13 cellular contexts compared by ENCODE assay signal in the genomic region with DNA sequence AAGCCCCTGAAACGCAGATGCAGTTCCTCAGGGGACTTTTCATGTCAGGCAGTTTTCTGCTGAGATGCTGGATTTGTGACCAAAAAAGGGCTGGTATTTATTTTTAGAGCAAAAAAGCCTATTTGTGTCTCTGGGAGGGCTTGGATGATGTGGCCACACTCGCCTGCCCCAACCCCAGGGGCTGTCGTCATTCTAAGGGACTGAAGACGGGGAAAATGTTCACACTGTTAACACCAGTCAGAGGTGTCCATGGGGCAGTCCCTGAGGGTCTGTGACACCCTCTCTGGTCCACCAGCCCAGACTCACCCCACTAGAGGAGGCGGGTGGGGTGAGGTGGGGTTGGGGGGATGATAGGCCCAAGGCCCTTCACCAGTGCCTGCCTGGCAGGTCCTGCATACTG. TPM values are rescaled to one million over a fixed set of nuclear protein-coding genes. Genes with fewer than 3 reads are reported as not detected.
A peak's percentile ranks its signal among the peaks of the same experiment; 100 is the strongest.
DNase-seq lines count a peak whose midpoint lies in the region; TF ChIP-seq lines count a peak whose summit lies in the region.
"Had no signal": no experiment of that assay in that cellular context is flagged by ENCODE, and none has a peak within 500 bp of the region (broad histone marks: within the 10 kb centered on the region; RNA-seq: fewer than 3 reads in every experiment).

No MANE protein-coding gene starts in this region.

- peaks cover 16% of the 10 kb centered on the region for H3K79me2 ChIP-seq in neural progenitor cell (ENCODE audit: low read depth)

- H3K27me3 ChIP-seq in SJSA1 (replicated peaks) (no peaks in the 10 kb centered on the region), esophagus muscularis mucosa (no peaks in the 10 kb centered on the region), neural progenitor cell (no peaks in the 10 kb centered on the region), thyroid gland (no peaks in the 10 kb centered on the region), WERI-Rb-1 (ENCODE audit: insufficient read depth, low read depth, severe bottlenecking) (no peaks in the 10 kb centered on the region)

- H4K20me1 ChIP-seq in neural progenitor cell (ENCODE audit: low read depth) = peaks cover 70% of the 10 kb centered on the region

- H3K36me3 Mint-ChIP-seq in neural progenitor cell = peaks cover 32% of the 10 kb centered on the region

- TF ChIP-seq POLR2A in esophagus muscularis mucosa (IDR thresholded peaks at IDR 0.05; ENCODE audit: low read depth) = no peak
- no peak for TF ChIP-seq POLR2A in thyroid gland (IDR thresholded peaks at IDR 0.05)

- intact Hi-C loops in esophagus muscularis mucosa (cut with DNase I) (loop anchor here (5.0 kb wide), 1 partner anchor 204 kb away; no protein-coding TSS in a partner anchor), thyroid gland (cut with DNase I) (no loop called here)

- peak overlapping the region; percentile 42 for H3K9ac ChIP-seq in neural progenitor cell

- H3F3A ChIP-seq in neural progenitor cell (ENCODE audit: low read depth) = peaks cover 17% of the 10 kb centered on the region

- H3K4me2 ChIP-seq in neural progenitor cell = no peak overlapping the region

- H3K27ac ChIP-seq in SJSA1 (peak overlapping the region; percentile 99), esophagus muscularis mucosa (replicated peaks in 1 of 4) (peak overlapping the region; percentile 77 to 90 (median 86)), neural progenitor cell (no peak overlapping the region), thyroid gland (peak overlapping the region; percentile 36 to 76 (median 69)), WERI-Rb-1 (no peak overlapping the region)

- H3K4me3 Mint-ChIP-seq in neural progenitor cell = no peak overlapping the region
- H3K4me3 Mint-ChIP-seq: neural crest cell had no signal

- no peak for TF ChIP-seq EP300 in esophagus muscularis mucosa (IDR thresholded peaks at IDR 0.05)

- peaks cover 65% of the 10 kb centered on the region for H3K4me1 ChIP-seq in SJSA1 (replicated peaks)
- H3K4me1 ChIP-seq in esophagus muscularis mucosa = peaks cover 74 to 89% (median 80%) of the 10 kb centered on the region in 4 donors
- peaks cover 16% of the 10 kb centered on the region for H3K4me1 ChIP-seq in neural progenitor cell
- H3K4me1 ChIP-seq in thyroid gland = peaks cover 4 to 60% of the 10 kb centered on the region in 2 donors

- H3K36me3 ChIP-seq in SJSA1 (peaks cover 75% of the 10 kb centered on the region), esophagus muscularis mucosa (peaks cover 12 to 71% (median 69%) of the 10 kb centered on the region in 4 donors), neural progenitor cell (no peaks in the 10 kb centered on the region), thyroid gland (peaks cover 41 to 46% of the 10 kb centered on the region in 2 donors), WERI-Rb-1 (peaks cover 87% of the 10 kb centered on the region)

- H3K4me3 ChIP-seq in SJSA1 = no peak overlapping the region
- H3K4me3 ChIP-seq in esophagus muscularis mucosa = no peak overlapping the region
- H3K4me3 ChIP-seq in neural progenitor cell = no peak overlapping the region
- H3K4me3 ChIP-seq in thyroid gland (replicated peaks in 1 of 3) = no peak overlapping the region
- no peak overlapping the region for H3K4me3 ChIP-seq in WERI-Rb-1 (ENCODE audit: low read depth, low read length)

- DNase-seq in SJSA1 (ENCODE audit: low read depth in 1 of 2, low spot score in 2 of 2) (peak; percentile 71 to 74), esophagus muscularis mucosa (ENCODE audit: extremely low spot score) (no peak), neural progenitor cell (ENCODE audit: low spot score) (no peak), thyroid gland (no peak), EL (no peak), NCI-H1105 treated with DMSO at 0.1 percent for 48 hours (lab: John Stamatoyannopoulos, UW) (no peak), WERI-Rb-1 (no peak), NCI-H2029 (lab: John Stamatoyannopoulos, UW) (no peak)
- DNase-seq: activated CD4-positive, alpha-beta T cell treated with anti-CD3 and anti-CD28 coated beads, Interleukin-2, amount 50 U/mL, for 1 hour; MM.1S; NCI-H82; stimulated activated CD4-positive, alpha-beta T cell treated with anti-CD3 and anti-CD28 coated beads, Interleukin-4, amount 100 ng/mL, for 24 hours had no signal

- H3K9me3 ChIP-seq in SJSA1 (replicated peaks) (no peaks in the 10 kb centered on the region), esophagus muscularis mucosa (no peaks in the 10 kb centered on the region), neural progenitor cell (ENCODE audit: low read depth) (no peaks in the 10 kb centered on the region), thyroid gland (no peaks in the 10 kb centered on the region), WERI-Rb-1 (ENCODE audit: severe bottlenecking) (no peaks in the 10 kb centered on the region)

- WGBS in esophagus muscularis mucosa = 49% methylated on average over 5 of the region's 5 CpGs
- WGBS in thyroid gland, 2 donors = 86 to 89% methylated on average over 5 of the region's 5 CpGs

- H3K4me1 Mint-ChIP-seq in neural progenitor cell = peaks cover 38% of the 10 kb centered on the region

- peaks cover 9% of the 10 kb centered on the region for H3K27me3 Mint-ChIP-seq in neural progenitor cell (ENCODE audit: insufficient read depth, low read depth)

- H3K9me3 Mint-ChIP-seq in neural progenitor cell = no peaks in the 10 kb centered on the region
- H3K9me3 Mint-ChIP-seq: neural crest cell had no signal

- peak overlapping the region; percentile 54 for H3K27ac Mint-ChIP-seq in neural progenitor cell

- no peak overlapping the region for H2AFZ ChIP-seq in neural progenitor cell (replicated peaks)

- TF ChIP-seq CTCF in esophagus muscularis mucosa (IDR thresholded peaks at IDR 0.05) (no peak), neural progenitor cell (IDR thresholded peaks at IDR 0.05) (no peak), thyroid gland (IDR thresholded peaks at IDR 0.05) (no peak), WERI-Rb-1 (IDR thresholded peaks at IDR 0.05; ENCODE audit: low read depth, low read length) (no peak)

RNA-seq across cellular contexts. Expression of a gene that starts 15.9 kb away (rescaled TPM):
- 0.08 TPM in 1 of 2 replicates, not detected in the other for total RNA-seq in SJSA1 (2014; rRNA removed; shearing (Covaris generic))
- total RNA-seq in esophagus muscularis mucosa (1 to 10 TPM in 1 of 4 donors, not detected in 3; 1.6 TPM), neural progenitor cell (ENCODE audit: low replicate concordance) (2.2 and 2.3 TPM in 2 replicates), thyroid gland (1 to 10 TPM in 1 of 4 donors, under 1 TPM in 1, not detected in 2; 0.59 to 1.1 TPM)

RNA-seq across cellular contexts. Expression of a gene that starts 47.3 kb away (rescaled TPM):
- 25.4 and 33.1 TPM in 2 replicates for total RNA-seq in SJSA1 (2014; rRNA removed; shearing (Covaris generic))
- total RNA-seq in esophagus muscularis mucosa (10 to 100 TPM; 19.9 to 78.7 (median 49.1) TPM), neural progenitor cell (ENCODE audit: low replicate concordance) (17.1 and 71.8 TPM in 2 replicates), thyroid gland (10 to 100 TPM; 10.9 to 53.9 (median 20.0) TPM)

Comparison
In these comparisons a context has a peak if more than half of its experiments do, and no peak if none do; other contexts are left out.
1. DNase-seq: peak in SJSA1 (2 of 2); none in esophagus muscularis mucosa (single experiment), neural progenitor cell (single experiment), thyroid gland (0 of 2), EL (single experiment), NCI-H1105 treated with DMSO at 0.1 percent for 48 hours (single experiment), WERI-Rb-1 (single experiment) and NCI-H2029 (single experiment).
2. H3K27ac ChIP-seq: peak in SJSA1 (single experiment), esophagus muscularis mucosa (4 of 4) and thyroid gland (3 of 3); none in neural progenitor cell (single experiment) and WERI-Rb-1 (single experiment).